23 cellular contexts compared by ENCODE assay signal in the genomic region with DNA sequence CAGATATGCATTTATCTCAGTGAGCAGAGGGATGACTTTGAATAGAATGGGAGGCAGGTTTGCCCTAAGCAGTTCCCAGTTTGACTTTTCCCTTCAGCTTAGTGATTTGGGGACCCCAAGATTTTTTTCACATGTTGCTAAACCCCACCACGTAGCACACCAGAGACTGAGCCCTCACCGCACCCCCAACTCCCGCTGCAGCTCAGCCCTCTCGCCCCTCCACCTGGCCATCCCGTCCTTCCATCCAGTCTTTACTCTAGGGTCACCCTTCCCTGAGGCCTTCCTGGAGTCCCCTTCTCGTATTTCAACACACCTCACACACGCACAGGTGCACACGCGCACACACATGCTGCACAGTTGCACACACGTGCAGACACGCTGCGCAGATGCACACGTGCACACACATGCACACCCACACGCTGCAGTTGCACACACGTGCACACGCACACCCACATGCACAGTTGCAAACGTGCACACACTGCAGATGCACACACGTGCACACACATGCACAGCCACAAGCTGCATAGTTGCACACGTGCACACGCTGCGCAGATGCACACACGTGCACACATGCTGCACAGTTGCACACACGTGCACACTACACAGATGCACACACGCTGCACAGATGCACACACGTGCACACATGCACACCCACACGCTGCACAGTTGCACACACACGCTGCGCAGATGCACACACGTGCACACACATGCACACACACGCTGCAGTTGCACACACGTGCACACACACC. TPM values are rescaled to one million over a fixed set of nuclear protein-coding genes. Genes with fewer than 3 reads are reported as not detected.
DNase-seq lines count a peak whose midpoint lies in the region; ATAC-seq, FAIRE-seq and TF ChIP-seq lines count a peak whose summit lies in the region.
"Had no signal": no experiment of that assay in that cellular context is flagged by ENCODE, and none has a peak within 500 bp of the region (broad histone marks: within the 10 kb centered on the region; RNA-seq: fewer than 3 reads in every experiment).

No MANE protein-coding gene starts in this region.

- H3K23ac ChIP-seq in neuronal stem cell (ENCODE audit: low read depth, low read length, poor library complexity), result peak overlapping the region; percentile 76

- intact Hi-C loops in Calu3 (cut with micrococcal nuclease; ENCODE audit: unreplicated experiment), result no loop called here
- intact Hi-C loops in endothelial cell of umbilical vein (cut with micrococcal nuclease), result no loop called here

- H2BK12ac ChIP-seq in neuronal stem cell (ENCODE audit: low read length), result peak overlapping the region; percentile 18

- DNase-seq in Calu3 (no peak), T-cell (no peak), endothelial cell of umbilical vein (ENCODE audit: low read depth, low spot score) (no peak), neuronal stem cell (ENCODE audit: low spot score) (no peak), cortex of kidney (lab: John Stamatoyannopoulos, UW) (no peak), NCI-H146 (lab: John Stamatoyannopoulos, UW) (no peak)
- no peak for DNase-seq in activated naive CD8-positive, alpha-beta T cell treated with anti-CD3 and anti-CD28 coated beads, Interleukin-2, amount 50 U/mL, for 24 hours
- no peak for DNase-seq in stimulated activated CD4-positive, alpha-beta T cell treated with anti-CD3 and anti-CD28 coated beads, Interleukin-2, amount 100 ng/mL, for 24 hours
- DNase-seq: activated CD4-positive, alpha-beta memory T cell treated with anti-CD3 and anti-CD28 coated beads, Interleukin-2, amount 10 ng/mL, durations not matched to agents 7 days and 5 days; activated T-cell treated with anti-CD3 and anti-CD28 coated beads, Interleukin-2, amount 50 U/mL, for 4 hours; CD4-positive, alpha-beta T cell; DMS79 treated with DMSO at 0.1 percent for 48 hours; foreskin fibroblast; hypothalamus; mammary epithelial cell; NCI-H524 treated with DMSO at 0.1 percent for 48 hours; SIG-M5; WERI-Rb-1 had no signal

- peak overlapping the region; percentile 43 for H2AK5ac ChIP-seq in neuronal stem cell (ENCODE audit: low read depth, low read length)

- H2BK120ac ChIP-seq in neuronal stem cell (ENCODE audit: low read depth, low read length), result no peak overlapping the region

- peak overlapping the region; percentile 32 for H3K18ac ChIP-seq in neuronal stem cell (ENCODE audit: low read length)

- no peaks in the 10 kb centered on the region for H4K20me1 ChIP-seq in endothelial cell of umbilical vein (replicated peaks; ENCODE audit: control insufficient read depth, extremely low read depth, insufficient read depth, low read length)

- H3K9me3 ChIP-seq in endothelial cell of umbilical vein (replicated peaks; ENCODE audit: control insufficient read depth, insufficient read depth, low read length), result no peaks in the 10 kb centered on the region
- peaks cover 0 to 6% of the 10 kb centered on the region in 2 donors for H3K9me3 ChIP-seq in neuronal stem cell (replicated peaks in 1 of 2; ENCODE audit: control insufficient read depth in 2 of 2, insufficient read depth in 1 of 2, low read depth in 1 of 2, low read length in 2 of 2)
- H3K9me3 ChIP-seq: spleen, thoracic aorta had no signal

- no peaks in the 10 kb centered on the region for H3K27me3 ChIP-seq in endothelial cell of umbilical vein (ENCODE audit: control insufficient read depth in 2 of 2, insufficient read depth in 2 of 2, low read length in 2 of 2)
- H3K27me3 ChIP-seq in neuronal stem cell (ENCODE audit: control insufficient read depth in 3 of 3, insufficient read depth in 3 of 3, low read depth in 1 of 3, low read length in 3 of 3), result no peaks in the 10 kb centered on the region
- H3K27me3 ChIP-seq: spleen had no signal

- H3K4me3 Mint-ChIP-seq in Calu3 (ENCODE audit: low read depth, unreplicated experiment) (no peak overlapping the region), T-cell (peak overlapping the region in 2 of 3 donors; percentile 35 to 61)
- H3K4me3 Mint-ChIP-seq in activated naive CD8-positive, alpha-beta T cell treated with anti-CD3 and anti-CD28 coated beads, Interleukin-2, amount 50 U/mL, for 24 hours, result no peak overlapping the region
- H3K4me3 Mint-ChIP-seq: activated CD4-positive, alpha-beta memory T cell treated with anti-CD3 and anti-CD28 coated beads, Interleukin-2, amount 10 ng/mL, durations not matched to agents 7 days and 5 days; activated T-cell treated with anti-CD3 and anti-CD28 coated beads, Interleukin-2, amount 50 U/mL, for 4 hours; CD4-positive, alpha-beta T cell had no signal

- no TSS peak for BruUV-seq in Calu3 (replicated peaks; lab: Mats Ljungman, UMichigan)
- no TSS peak for BruUV-seq in endothelial cell of umbilical vein (replicated peaks; lab: Mats Ljungman, UMichigan)

- H3K27ac Mint-ChIP-seq in Calu3 (ENCODE audit: unreplicated experiment), result peak overlapping the region; percentile 51
- no peak overlapping the region for H3K27ac Mint-ChIP-seq in T-cell
- no peak overlapping the region for H3K27ac Mint-ChIP-seq in activated naive CD8-positive, alpha-beta T cell treated with anti-CD3 and anti-CD28 coated beads, Interleukin-2, amount 50 U/mL, for 24 hours
- H3K27ac Mint-ChIP-seq: activated CD4-positive, alpha-beta memory T cell treated with anti-CD3 and anti-CD28 coated beads, Interleukin-2, amount 10 ng/mL, durations not matched to agents 7 days and 5 days; CD4-positive, alpha-beta T cell had no signal

- H3K9me3 Mint-ChIP-seq in Calu3 (ENCODE audit: low read depth, unreplicated experiment), result no peaks in the 10 kb centered on the region
- no peaks in the 10 kb centered on the region for H3K9me3 Mint-ChIP-seq in T-cell
- H3K9me3 Mint-ChIP-seq in activated naive CD8-positive, alpha-beta T cell treated with anti-CD3 and anti-CD28 coated beads, Interleukin-2, amount 50 U/mL, for 24 hours, result no peaks in the 10 kb centered on the region
- H3K9me3 Mint-ChIP-seq: activated CD4-positive, alpha-beta memory T cell treated with anti-CD3 and anti-CD28 coated beads, Interleukin-2, amount 10 ng/mL, durations not matched to agents 7 days and 5 days; activated naive CD4-positive, alpha-beta T cell treated with anti-CD3 and anti-CD28 coated beads, Interleukin-2, amount 50 U/mL, for 72 hours; activated T-cell treated with anti-CD3 and anti-CD28 coated beads, Interleukin-2, amount 50 U/mL, for 4 hours; CD4-positive, alpha-beta T cell had no signal

- TF ChIP-seq POLR2A in endothelial cell of umbilical vein (IDR thresholded peaks at IDR 0.05; ENCODE audit: low read depth, low read length), result peak; percentile 30

- no peak overlapping the region for H3K9ac ChIP-seq in endothelial cell of umbilical vein (replicated peaks; ENCODE audit: extremely low read depth, insufficient read depth, low read length)
- peak overlapping the region; percentile 75 for H3K9ac ChIP-seq in neuronal stem cell (ENCODE audit: low read depth, low read length, poor library complexity)

- ATAC-seq in T-cell (replicated peaks in 1 of 4), result no peak
- ATAC-seq in activated naive CD8-positive, alpha-beta T cell treated with anti-CD3 and anti-CD28 coated beads, Interleukin-2, amount 50 U/mL, for 24 hours, result no peak
- ATAC-seq: naive thymus-derived CD8-positive, alpha-beta T cell had no signal

- H3K36me3 Mint-ChIP-seq in Calu3 (ENCODE audit: insufficient read depth, unreplicated experiment), result peaks cover 41% of the 10 kb centered on the region
- peaks cover 21% of the 10 kb centered on the region for H3K36me3 Mint-ChIP-seq in T-cell
- peaks cover 18% of the 10 kb centered on the region for H3K36me3 Mint-ChIP-seq in activated naive CD8-positive, alpha-beta T cell treated with anti-CD3 and anti-CD28 coated beads, Interleukin-2, amount 50 U/mL, for 24 hours (ENCODE audit: low read depth)

- peaks cover 3% of the 10 kb centered on the region for H3K79me1 ChIP-seq in neuronal stem cell (ENCODE audit: low read depth, low read length)

- FAIRE-seq in endothelial cell of umbilical vein (lab: Jason Lieb, UNC), result no peak
- FAIRE-seq: keratinocyte had no signal

- no peak for TF ChIP-seq CTCF in Calu3 (IDR thresholded peaks at IDR 0.05; ENCODE audit: unreplicated experiment)
- TF ChIP-seq CTCF in endothelial cell of umbilical vein (IDR thresholded peaks at IDR 0.05; ENCODE audit: extremely low read depth in 1 of 2, insufficient read depth in 1 of 2, low read depth in 1 of 2, low read length in 2 of 2), result no peak

- H3K4me1 ChIP-seq in endothelial cell of umbilical vein (ENCODE audit: control insufficient read depth, extremely low read depth, insufficient read depth, low read length) (no peaks in the 10 kb centered on the region), neuronal stem cell (ENCODE audit: control insufficient read depth in 2 of 2, insufficient read depth in 1 of 2, low read depth in 1 of 2, low read length in 2 of 2) (peaks cover 0 to 9% of the 10 kb centered on the region in 2 donors)

- H3K36me3 ChIP-seq in endothelial cell of umbilical vein (ENCODE audit: control insufficient read depth in 2 of 2, extremely low read depth in 1 of 2, insufficient read depth in 2 of 2, low read length in 2 of 2) (peaks cover 2 to 8% of the 10 kb centered on the region in 2 experiments), neuronal stem cell (replicated peaks in 1 of 2; ENCODE audit: control insufficient read depth in 2 of 2, insufficient read depth in 2 of 2, low read length in 2 of 2) (peaks cover 11 to 30% of the 10 kb centered on the region in 2 donors)

- H2BK15ac ChIP-seq in neuronal stem cell (ENCODE audit: low read length), result no peak overlapping the region

- H2BK5ac ChIP-seq in neuronal stem cell (ENCODE audit: low read length), result no peak overlapping the region

- no peak overlapping the region for H2AFZ ChIP-seq in endothelial cell of umbilical vein (ENCODE audit: low read depth, low read length)
- H2AFZ ChIP-seq in neuronal stem cell (ENCODE audit: low read length), result no peak overlapping the region

- H3K79me2 ChIP-seq in endothelial cell of umbilical vein (ENCODE audit: control insufficient read depth, insufficient read depth, low read length), result no peaks in the 10 kb centered on the region

- no peaks in the 10 kb centered on the region for H3K27me3 Mint-ChIP-seq in Calu3 (ENCODE audit: unreplicated experiment)
- no peaks in the 10 kb centered on the region for H3K27me3 Mint-ChIP-seq in T-cell
- no peaks in the 10 kb centered on the region for H3K27me3 Mint-ChIP-seq in activated naive CD8-positive, alpha-beta T cell treated with anti-CD3 and anti-CD28 coated beads, Interleukin-2, amount 50 U/mL, for 24 hours
- H3K27me3 Mint-ChIP-seq: CD4-positive, alpha-beta T cell; naive thymus-derived CD8-positive, alpha-beta T cell had no signal

- no CpG with 5 or more reads among the region's 31 CpGs for WGBS in neuronal stem cell (ENCODE audit: extremely low coverage in 2 of 2, insufficient read length in 2 of 2, insufficient replicate concordance in 1 of 2), 2 donors

- dilution Hi-C loops in endothelial cell of umbilical vein (cut with MboI; ENCODE audit: extremely low pct_ligation_motif_present, low sequenced_read_pairs), result no loop called here

- H3K4me3 ChIP-seq in endothelial cell of umbilical vein (replicated peaks in 1 of 3; ENCODE audit: insufficient read depth in 1 of 3, low read depth in 1 of 3, low read length in 3 of 3) (no peak overlapping the region), neuronal stem cell (ENCODE audit: low read length in 2 of 2) (peak overlapping the region in 1 of 2 donors; percentile 56)
- H3K4me3 ChIP-seq: spleen, thoracic aorta had no signal

- H3K4me2 ChIP-seq in endothelial cell of umbilical vein (ENCODE audit: insufficient read depth, low read length), result no peak overlapping the region
- no peak overlapping the region for H3K4me2 ChIP-seq in neuronal stem cell (ENCODE audit: insufficient read depth, low read length, poor library complexity, severe bottlenecking)

- H3K14ac ChIP-seq in neuronal stem cell (ENCODE audit: low read length), result peak overlapping the region; percentile 58

- no peaks in the 10 kb centered on the region for H3K4me1 Mint-ChIP-seq in Calu3 (ENCODE audit: low read depth, unreplicated experiment)
- peaks cover 10 to 21% (median 20%) of the 10 kb centered on the region in 3 donors for H3K4me1 Mint-ChIP-seq in T-cell
- peaks cover 14% of the 10 kb centered on the region for H3K4me1 Mint-ChIP-seq in activated naive CD8-positive, alpha-beta T cell treated with anti-CD3 and anti-CD28 coated beads, Interleukin-2, amount 50 U/mL, for 24 hours

- no peak overlapping the region for H3K27ac ChIP-seq in endothelial cell of umbilical vein (ENCODE audit: insufficient read depth, low read depth, low read length)
- no peak overlapping the region for H3K27ac ChIP-seq in neuronal stem cell (replicated peaks; ENCODE audit: low read length)
- H3K27ac ChIP-seq: spleen, thoracic aorta, WERI-Rb-1 had no signal

- H4K8ac ChIP-seq in neuronal stem cell (ENCODE audit: low read depth, low read length), result peak overlapping the region; percentile 83

- CTCF ChIA-PET in Calu3 (lab: Charles Lee) (interaction anchor here (0.6 kb wide), 1 partner anchor 11 kb away, joined by 6 read pairs; no protein-coding TSS in a partner anchor), T-cell (lab: Charles Lee) (no interaction called here), endothelial cell of umbilical vein (lab: Charles Lee) (no interaction called here)

- H3K4ac ChIP-seq in neuronal stem cell (ENCODE audit: low read length), result no peak overlapping the region

- H4K91ac ChIP-seq in neuronal stem cell (ENCODE audit: low read depth, low read length, poor library complexity), result peak overlapping the region; percentile 80

- H3K9me1 ChIP-seq in endothelial cell of umbilical vein (replicated peaks; ENCODE audit: control insufficient read depth, extremely low read depth, insufficient read depth, low read length), result no peaks in the 10 kb centered on the region

- POLR2A ChIA-PET in T-cell (lab: Charles Lee) (no interaction called here), endothelial cell of umbilical vein (lab: Charles Lee) (no interaction called here)

RNA-seq across cellular contexts. Expression of gene HSP90AA1, which starts 30.0 kb away (rescaled TPM):
- 1,038 and 1,111 TPM in 2 replicates for total RNA-seq in Calu3 (2022)
- 100 to 1,000 TPM; 230 to 471 (median 263) TPM for total RNA-seq in T-cell
- 504 and 540 TPM in 2 replicates for total RNA-seq in endothelial cell of umbilical vein
- 140 and 266 TPM in 2 replicates for polyA plus RNA-seq in endothelial cell of umbilical vein
- polyA plus RNA-seq in endothelial cell of umbilical vein (2011; cell fraction: cytosol; rRNA removed), result 338 and 370 TPM in 2 replicates
- 186 and 288 TPM in 2 replicates for polyA plus RNA-seq in endothelial cell of umbilical vein (2011; cell fraction: nucleus; rRNA removed)
- 486 and 1,108 TPM in 2 replicates for polyA plus RNA-seq in endothelial cell of umbilical vein (2012)
- 318 and 373 TPM in 2 replicates for polyA minus RNA-seq in endothelial cell of umbilical vein
- polyA minus RNA-seq in endothelial cell of umbilical vein (2011; cell fraction: cytosol; rRNA and poly(A)+ RNA removed), result 710 TPM
- polyA minus RNA-seq in endothelial cell of umbilical vein (2011; cell fraction: nucleus; rRNA and poly(A)+ RNA removed), result 107 and 168 TPM in 2 replicates
- polyA plus RNA-seq in neuronal stem cell (2013, experiment 1 of 2), result 653 TPM
- 672 TPM for polyA plus RNA-seq in neuronal stem cell (2013, experiment 2 of 2)

Comparison
In these comparisons a context has a peak if more than half of its experiments do, and no peak if none do; other contexts are left out.
1. H3K4me3 Mint-ChIP-seq: peak in T-cell (2 of 3); none in Calu3 (single experiment) and activated naive CD8-positive, alpha-beta T cell treated with anti-CD3 and anti-CD28 coated beads, Interleukin-2, amount 50 U/mL, for 24 hours (single experiment).